ENCODE assay signal across 22 cellular contexts in the genomic region with DNA sequence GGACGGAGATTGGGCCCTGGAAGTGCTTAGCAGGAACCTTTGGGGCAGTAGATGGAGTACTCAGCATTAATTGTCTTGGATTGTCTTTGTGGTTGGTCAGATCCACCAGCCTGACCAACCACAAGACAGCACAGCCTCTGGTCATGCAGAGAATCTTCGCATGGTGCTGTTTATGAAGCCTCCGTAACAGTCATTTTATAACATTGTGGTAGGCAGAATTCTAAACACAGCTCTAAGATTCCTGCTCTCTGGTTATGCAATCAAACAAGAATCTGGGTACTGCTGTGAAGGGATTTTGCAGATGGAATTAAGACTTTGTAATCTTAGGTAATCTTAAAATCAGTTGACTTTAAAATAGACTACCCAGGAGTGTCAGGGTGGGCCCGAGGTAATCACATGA.
DNase-seq lines count a peak whose midpoint lies in the region; TF ChIP-seq lines count a peak whose summit lies in the region.
"Had no signal": no experiment of that assay in that cellular context is flagged by ENCODE, and none has a peak within 500 bp of the region (broad histone marks: within the 10 kb centered on the region; RNA-seq: fewer than 3 reads in every experiment).

No MANE protein-coding gene starts in this region.

- H3K4me3 Mint-ChIP-seq in endothelial cell (ENCODE audit: unreplicated experiment): no peak overlapping the region
- H3K4me3 Mint-ChIP-seq: activated naive CD8-positive, alpha-beta T cell treated with anti-CD3 and anti-CD28 coated beads for 36 hours; central memory CD8-positive, alpha-beta T cell; mesothelial cell of epicardium; naive thymus-derived CD4-positive, alpha-beta T cell had no signal

- TF ChIP-seq CTCF in endothelial cell (IDR thresholded peaks at IDR 0.05; ENCODE audit: unreplicated experiment): no peak

- DNase-seq in EH (ENCODE audit: low read depth): peak; percentile 92
- peak; percentile 25 for DNase-seq in MV-4-11 (lab: John Stamatoyannopoulos, UW)
- DNase-seq in endothelial cell (ENCODE audit: low spot score): no peak
- peak; percentile 54 for DNase-seq in non-pigmented ciliary epithelial cell (ENCODE audit: low read depth)
- no peak for DNase-seq in SIG-M5 (lab: John Stamatoyannopoulos, UW)
- DNase-seq in glomerular visceral epithelial cell (ENCODE audit: extremely low spot score): no peak
- DNase-seq in activated T-cell treated with anti-CD3 and anti-CD28 coated beads for 4 hours: no peak
- DNase-seq: activated CD4-positive, alpha-beta T cell treated with anti-CD3 and anti-CD28 coated beads for 4 hours; activated effector memory CD4-positive, alpha-beta T cell treated with anti-CD3 and anti-CD28 coated beads, Interleukin-2, amount 50 U/mL, for 16 hours; activated naive CD8-positive, alpha-beta T cell treated with anti-CD3 and anti-CD28 coated beads for 36 hours; C1 segment of cervical spinal cord; Caco-2; DMS79; heart right ventricle; left colon; naive thymus-derived CD4-positive, alpha-beta T cell; NCI-H146; stimulated activated CD4-positive, alpha-beta T cell treated with anti-CD3 and anti-CD28 coated beads, Interleukin-2, amount 100 ng/mL, for 24 hours; T-helper 2 cell; tibial artery had no signal

- H3K4me1 Mint-ChIP-seq in endothelial cell (ENCODE audit: unreplicated experiment): peaks cover 13% of the 10 kb centered on the region
- H3K4me1 Mint-ChIP-seq: activated naive CD8-positive, alpha-beta T cell treated with anti-CD3 and anti-CD28 coated beads for 36 hours; central memory CD8-positive, alpha-beta T cell; mesothelial cell of epicardium; naive thymus-derived CD4-positive, alpha-beta T cell had no signal

- H3K9me3 Mint-ChIP-seq in endothelial cell (ENCODE audit: unreplicated experiment): no peaks in the 10 kb centered on the region
- H3K9me3 Mint-ChIP-seq: activated naive CD8-positive, alpha-beta T cell treated with anti-CD3 and anti-CD28 coated beads for 36 hours; mesothelial cell of epicardium had no signal

- H3K27me3 Mint-ChIP-seq in endothelial cell (ENCODE audit: unreplicated experiment): no peaks in the 10 kb centered on the region
- H3K27me3 Mint-ChIP-seq: activated naive CD8-positive, alpha-beta T cell treated with anti-CD3 and anti-CD28 coated beads for 36 hours; central memory CD8-positive, alpha-beta T cell; naive thymus-derived CD4-positive, alpha-beta T cell had no signal

- H3K36me3 Mint-ChIP-seq in endothelial cell (ENCODE audit: low read depth, unreplicated experiment): no peaks in the 10 kb centered on the region
- H3K36me3 Mint-ChIP-seq: activated naive CD8-positive, alpha-beta T cell treated with anti-CD3 and anti-CD28 coated beads for 36 hours; mesothelial cell of epicardium; naive thymus-derived CD4-positive, alpha-beta T cell had no signal

- H3K27ac Mint-ChIP-seq in endothelial cell (ENCODE audit: unreplicated experiment): peak overlapping the region; percentile 67
- H3K27ac Mint-ChIP-seq: activated naive CD8-positive, alpha-beta T cell treated with anti-CD3 and anti-CD28 coated beads for 36 hours; mesothelial cell of epicardium; naive thymus-derived CD4-positive, alpha-beta T cell had no signal

Comparison
In these comparisons a context has a peak if more than half of its experiments do, and no peak if none do; other contexts are left out.
1. DNase-seq: peak in EH (single experiment), MV-4-11 (single experiment) and non-pigmented ciliary epithelial cell (single experiment); none in endothelial cell (single experiment), SIG-M5 (single experiment), glomerular visceral epithelial cell (single experiment) and activated T-cell treated with anti-CD3 and anti-CD28 coated beads for 4 hours (single experiment).